In genomic region chr15:42273099-42273899, GRCh38 we compare ENCODE assay signal across 8 cellular contexts. TPM values are rescaled to one million over a fixed set of nuclear protein-coding genes. Genes with fewer than 3 reads are reported as not detected.
A peak's percentile ranks its signal among the peaks of the same experiment; 100 is the strongest.
DNase-seq lines count a peak whose midpoint lies in the region; ATAC-seq lines count a peak whose summit lies in the region.

TSS of gene GANC (plus strand) at chr15:42273201. CDS start at chr15:42274482, 1,281 bp downstream.
TSS of gene TMEM87A (minus strand) at chr15:42273433. CDS start at chr15:42273398, 35 bp downstream.

- H3K27ac Mint-ChIP-seq in effector memory CD8-positive, alpha-beta T cell = peak within 1 kb of the TSS; percentile 99

- DNase-seq in COLO668 (lab: John Stamatoyannopoulos, UW; ENCODE audit: unreplicated experiment) = peak; percentile 97
- DNase-seq in HT1080 (ENCODE audit: low read depth) = peak; percentile 97
- peak; percentile 98 for DNase-seq in NOMO-1 treated with DMSO at 0.1 percent for 48 hours (lab: John Stamatoyannopoulos, UW; ENCODE audit: unreplicated experiment)
- peak; percentile 92 for DNase-seq in activated CD8-positive, alpha-beta memory T cell treated with anti-CD3 and anti-CD28 coated beads for 4 hours (ENCODE audit: low read depth in 2 of 2)
- DNase-seq in effector memory CD8-positive, alpha-beta T cell = peak; percentile 90 to 93 (median 92)
- DNase-seq in medulla oblongata (ENCODE audit: extremely low spot score) = peak; percentile 99
- DNase-seq in stimulated activated CD8-positive, alpha-beta memory T cell treated with anti-CD3 and anti-CD28 coated beads, Interleukin-12 subunit alpha, Interleukin-12 subunit beta, amount 100 ng/mL, for 1 hour (ENCODE audit: low read depth) = peak; percentile 92

- peaks cover 22% of the 10 kb centered on the region for H3K36me3 Mint-ChIP-seq in effector memory CD8-positive, alpha-beta T cell (ENCODE audit: insufficient read depth)

- H3K9me3 Mint-ChIP-seq in effector memory CD8-positive, alpha-beta T cell = no peaks in the 10 kb centered on the region

- peak; percentile 79 for ATAC-seq in GM21360 (IDR thresholded peaks at IDR 0.05; ENCODE audit: unreplicated experiment)
- peak; percentile 92 for ATAC-seq in effector memory CD8-positive, alpha-beta T cell (replicated peaks)

- H3K27me3 Mint-ChIP-seq in effector memory CD8-positive, alpha-beta T cell = no peaks in the 10 kb centered on the region

- H3K4me3 Mint-ChIP-seq in effector memory CD8-positive, alpha-beta T cell = peak within 1 kb of the TSS; percentile 98 to 99

- H3K4me1 Mint-ChIP-seq in effector memory CD8-positive, alpha-beta T cell (ENCODE audit: low read depth in 2 of 2) = peaks cover 41 to 46% of the 10 kb centered on the region in 2 donors

RNA-seq across cellular contexts. Expression of gene GANC, which starts in this region (rescaled TPM):
- 11.6 and 15.3 TPM in 2 replicates for total RNA-seq in HT1080 (2014; rRNA removed; shearing (Covaris generic))
- 10.9 and 11.7 TPM in 2 replicates for polyA plus RNA-seq in HT1080 (2015; cell fraction: cytosol; rRNA removed)
- polyA plus RNA-seq in HT1080 (2015; cell fraction: nucleus; rRNA removed) = 17.6 and 25.0 TPM in 2 replicates

RNA-seq across cellular contexts. Expression of gene TMEM87A, which starts in this region (rescaled TPM):
- 31.3 and 42.4 TPM in 2 replicates for total RNA-seq in HT1080 (2014; rRNA removed; shearing (Covaris generic))
- 28.5 and 28.8 TPM in 2 replicates for polyA plus RNA-seq in HT1080 (2015; cell fraction: cytosol; rRNA removed)
- polyA plus RNA-seq in HT1080 (2015; cell fraction: nucleus; rRNA removed) = 58.1 and 58.4 TPM in 2 replicates

Comparison
In these comparisons a context has a peak if more than half of its experiments do, and no peak if none do; other contexts are left out.
1. Peak in every context shown above with its lines: DNase-seq and ATAC-seq.